ENCODE assay signal across 17 cellular contexts in the genomic region with DNA sequence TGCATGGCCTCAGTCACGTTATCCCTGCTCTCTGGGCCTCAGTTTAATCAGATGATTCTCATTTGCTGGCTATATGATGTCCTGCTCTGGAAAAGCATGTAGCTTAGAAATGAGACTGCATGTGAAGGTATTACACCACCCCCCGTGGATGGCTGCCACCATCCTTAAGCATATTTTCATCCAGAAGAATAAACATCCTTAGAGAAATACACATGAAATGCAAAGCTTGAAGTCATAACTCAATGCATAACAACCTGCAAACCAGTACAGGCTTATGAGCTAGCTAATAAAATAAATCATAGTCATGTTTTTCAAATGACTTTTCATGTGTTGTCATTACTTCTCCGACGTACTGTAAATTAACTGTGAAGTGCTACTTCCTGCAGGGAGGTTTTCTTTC.
"Had no signal": no experiment of that assay in that cellular context is flagged by ENCODE, and none has a peak within 500 bp of the region (broad histone marks: within the 10 kb centered on the region; RNA-seq: fewer than 3 reads in every experiment).

No MANE protein-coding gene starts in this region.

- ATAC-seq: activated naive CD4-positive, alpha-beta T cell treated with anti-CD3 and anti-CD28 coated beads, Interleukin-2, amount 50 U/mL, for 72 hours; natural killer cell treated with Interleukin-12 subunit alpha and Interleukin-12 subunit beta and Interleukin-15 and Interleukin-18, amount 100 ng/mL, for 72 hours; right cardiac atrium had no signal

- H3K27ac ChIP-seq: brain microvascular endothelial cell, left ventricle myocardium inferior had no signal

- H3K9me3 ChIP-seq: left ventricle myocardium inferior, transverse colon had no signal

- H3K36me3 ChIP-seq: brain microvascular endothelial cell, left ventricle myocardium inferior, transverse colon had no signal

- DNase-seq: activated CD4-positive, CD25-positive, alpha-beta regulatory T cell treated with anti-CD3 and anti-CD28 coated beads, Interleukin-2, amount 50 U/mL, for 72 hours; activated T-cell treated with anti-CD3 and anti-CD28 coated beads for 4 hours; anterior cingulate cortex; brain microvascular endothelial cell; cerebellar nuclear complex; effector memory CD4-positive, alpha-beta T cell; hippocampal formation; left ventricle myocardium inferior; right cardiac atrium; small intestine; stimulated activated CD4-positive, alpha-beta T cell treated with anti-CD3 and anti-CD28 coated beads, Interleukin-4, amount 100 ng/mL, for 4 hours; stimulated activated CD8-positive, alpha-beta memory T cell treated with anti-CD3 and anti-CD28 coated beads, Interleukin-4, amount 100 ng/mL, for 48 hours; stimulated activated naive CD4-positive, alpha-beta T cell treated with Interleukin-2 at 50 U/mL for 16 hours; T-helper 9 cell; transverse colon had no signal

- H3K4me3 ChIP-seq: left ventricle myocardium inferior, transverse colon had no signal

- H3K27me3 ChIP-seq: brain microvascular endothelial cell had no signal

- H3K4me1 ChIP-seq: left ventricle myocardium inferior had no signal
